1 cellular context compared by ENCODE assay signal in genomic region chr12:27462851-27463250, GRCh38.
TF ChIP-seq lines count a peak whose summit lies in the region.

No MANE protein-coding gene starts in this region.

TF ChIP-seq in A549, 52 proteins besides CTCF, POLR2A, EP300 and RAD21:
- TF ChIP-seq REST (IDR thresholded peaks at IDR 0.05) (no peak), CBX2 (IDR thresholded peaks at IDR 0.05; ENCODE audit: borderline replicate concordance, low read depth) (no peak), RARB (CRISPR knock-in tag; IDR thresholded peaks at IDR 0.05) (no peak), HOXB5 (CRISPR knock-in tag; IDR thresholded peaks at IDR 0.05) (no peak), KDM5A (IDR thresholded peaks at IDR 0.05) (no peak), KDM1A (IDR thresholded peaks at IDR 0.05; ENCODE audit: low read depth) (no peak), HEYL (CRISPR knock-in tag; IDR thresholded peaks at IDR 0.05) (no peak), RCOR1 (IDR thresholded peaks at IDR 0.05; ENCODE audit: low read depth, low read length) (no peak), HOXB13 (CRISPR knock-in tag; IDR thresholded peaks at IDR 0.05; ENCODE audit: low read depth) (no peak), CBX8 (IDR thresholded peaks at IDR 0.05) (no peak), POLR2AphosphoS2 (conservative IDR thresholded peaks at IDR 0.05; ENCODE audit: low read length) (no peak)
- TF ChIP-seq, protein P1, sequence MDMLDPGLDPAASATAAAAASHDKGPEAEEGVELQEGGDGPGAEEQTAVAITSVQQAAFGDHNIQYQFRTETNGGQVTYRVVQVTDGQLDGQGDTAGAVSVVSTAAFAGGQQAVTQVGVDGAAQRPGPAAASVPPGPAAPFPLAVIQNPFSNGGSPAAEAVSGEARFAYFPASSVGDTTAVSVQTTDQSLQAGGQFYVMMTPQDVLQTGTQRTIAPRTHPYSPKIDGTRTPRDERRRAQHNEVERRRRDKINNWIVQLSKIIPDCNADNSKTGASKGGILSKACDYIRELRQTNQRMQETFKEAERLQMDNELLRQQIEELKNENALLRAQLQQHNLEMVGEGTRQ (IDR thresholded peaks at IDR 0.05), result no peak
- TF ChIP-seq, protein P2, sequence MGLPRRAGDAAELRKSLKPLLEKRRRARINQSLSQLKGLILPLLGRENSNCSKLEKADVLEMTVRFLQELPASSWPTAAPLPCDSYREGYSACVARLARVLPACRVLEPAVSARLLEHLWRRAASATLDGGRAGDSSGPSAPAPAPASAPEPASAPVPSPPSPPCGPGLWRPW (IDR thresholded peaks at IDR 0.05), result no peak
- TF ChIP-seq, protein P3, sequence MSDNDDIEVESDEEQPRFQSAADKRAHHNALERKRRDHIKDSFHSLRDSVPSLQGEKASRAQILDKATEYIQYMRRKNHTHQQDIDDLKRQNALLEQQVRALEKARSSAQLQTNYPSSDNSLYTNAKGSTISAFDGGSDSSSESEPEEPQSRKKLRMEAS (IDR thresholded peaks at IDR 0.05), result no peak
